Comparison of ENCODE assay signal across 18 cellular contexts in the genomic region with DNA sequence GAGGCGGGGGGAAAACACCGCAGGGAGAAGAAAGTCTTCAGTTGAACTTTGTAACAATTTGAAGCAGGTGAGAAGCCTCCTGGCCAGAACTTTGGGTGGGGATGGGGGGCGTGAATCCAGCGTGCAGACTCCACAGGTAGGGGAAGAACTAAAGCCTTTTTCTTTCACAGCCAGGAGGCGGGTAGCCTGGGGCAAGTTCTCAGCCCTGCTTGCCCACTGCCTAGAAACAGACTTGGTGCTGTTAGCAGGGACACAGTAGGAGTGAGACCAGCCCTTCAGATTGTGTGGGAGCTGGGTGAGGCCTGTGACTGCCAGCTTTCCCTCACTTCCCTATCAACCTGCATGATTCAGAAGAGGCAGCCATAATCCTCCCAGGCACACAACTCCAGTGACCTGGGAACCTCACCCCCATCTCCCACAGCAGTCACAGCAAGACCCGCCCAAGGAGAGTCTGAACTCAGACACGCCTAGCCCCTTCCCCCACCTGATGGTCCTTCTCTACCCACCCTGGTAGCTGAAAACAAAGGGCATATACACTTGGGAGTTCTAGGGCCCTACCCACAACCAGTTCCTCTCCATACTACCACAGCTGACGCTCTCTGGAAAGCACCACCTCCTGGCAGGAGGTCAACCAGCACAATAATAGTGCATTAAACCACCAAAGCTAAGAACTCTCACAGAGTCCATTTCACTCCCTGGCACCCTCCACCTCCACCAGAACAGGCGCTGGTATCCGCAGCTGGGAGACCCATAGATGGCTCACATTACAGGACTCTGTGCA.
"Had no signal": no experiment of that assay in that cellular context is flagged by ENCODE, and none has a peak within 500 bp of the region (broad histone marks: within the 10 kb centered on the region; RNA-seq: fewer than 3 reads in every experiment).

No MANE protein-coding gene starts in this region.

- ATAC-seq: gastrocnemius medialis; heart right ventricle; left lobe of liver; naive thymus-derived CD8-positive, alpha-beta T cell had no signal

- DNase-seq: dorsolateral prefrontal cortex; effector CD8-positive, alpha-beta T cell; gastrocnemius medialis; heart right ventricle; hypothalamus; kidney glomerular epithelial cell; mammary epithelial cell; naive thymus-derived CD8-positive, alpha-beta T cell; posterior cingulate gyrus; sigmoid colon; stimulated activated CD4-positive, alpha-beta T cell treated with anti-CD3 and anti-CD28 coated beads, Interleukin-2, amount 100 ng/mL, for 48 hours; stimulated activated naive CD4-positive, alpha-beta T cell treated with Interleukin-2 at 50 U/mL for 16 hours had no signal

- H3K36me3 Mint-ChIP-seq: type B pancreatic cell had no signal

- H3K4me3 Mint-ChIP-seq: naive thymus-derived CD8-positive, alpha-beta T cell; type B pancreatic cell had no signal

- H3K4me1 ChIP-seq: esophagus muscularis mucosa, gastrocnemius medialis, right atrium auricular region, sigmoid colon had no signal

- H3K27me3 ChIP-seq: dorsolateral prefrontal cortex, esophagus muscularis mucosa, gastrocnemius medialis, heart right ventricle, right atrium auricular region, sigmoid colon had no signal

- H3K9me3 ChIP-seq: esophagus muscularis mucosa, gastrocnemius medialis, heart right ventricle, right atrium auricular region, sigmoid colon had no signal

- H3K27ac ChIP-seq: coronary artery, dorsolateral prefrontal cortex, esophagus muscularis mucosa, gastrocnemius medialis, heart right ventricle, right atrium auricular region, sigmoid colon, skin epidermis had no signal

- H3K4me3 ChIP-seq: coronary artery, dorsolateral prefrontal cortex, esophagus muscularis mucosa, gastrocnemius medialis, heart right ventricle, right atrium auricular region, sigmoid colon, skin epidermis had no signal

- H3K36me3 ChIP-seq: esophagus muscularis mucosa, gastrocnemius medialis, heart right ventricle, right atrium auricular region, sigmoid colon had no signal

- H3K27ac Mint-ChIP-seq: naive thymus-derived CD8-positive, alpha-beta T cell; type B pancreatic cell had no signal
